ENCODE assay signal across 18 cellular contexts in genomic region chr2:18837233-18837632, GRCh38.
"Had no signal": no experiment of that assay in that cellular context is flagged by ENCODE, and none has a peak within 500 bp of the region (broad histone marks: within the 10 kb centered on the region; RNA-seq: fewer than 3 reads in every experiment).

No MANE protein-coding gene starts in this region.

- H3K27ac Mint-ChIP-seq: activated CD8-positive, alpha-beta T cell treated with anti-CD3 and anti-CD28 coated beads, Interleukin-2, amount 10 ng/mL, durations not matched to agents 7 days and 5 days; activated naive CD8-positive, alpha-beta T cell treated with anti-CD3 and anti-CD28 coated beads, Interleukin-2, amount 10 ng/mL, durations not matched to agents 7 days and 5 days; T-helper 1 cell treated with Interleukin-12 subunit alpha and Interleukin-12 subunit beta and Interleukin-4 antibody, amounts not matched to agents 30 μg/mL and 1 μg/mL, for 36 hours had no signal

- H3K27me3 ChIP-seq: adrenal gland had no signal

- H3K27ac ChIP-seq: adrenal gland had no signal

- H3K9me3 ChIP-seq: adrenal gland had no signal

- DNase-seq: activated CD4-positive, alpha-beta T cell treated with anti-CD3 and anti-CD28 coated beads for 48 hours; activated CD4-positive, alpha-beta T cell treated with anti-CD3 and anti-CD28 coated beads, Interleukin-2, amount 50 U/mL, for 4 hours; activated CD4-positive, CD25-positive, alpha-beta regulatory T cell treated with anti-CD3 and anti-CD28 coated beads, Interleukin-2, amount 50 U/mL, for 72 hours; activated CD8-positive, alpha-beta memory T cell treated with anti-CD3 and anti-CD28 coated beads, Interleukin-2, amount 50 U/mL, for 48 hours; activated CD8-positive, alpha-beta T cell treated with anti-CD3 and anti-CD28 coated beads, Interleukin-2, amount 10 ng/mL, durations not matched to agents 7 days and 5 days; activated naive CD4-positive, alpha-beta T cell treated with anti-CD3 and anti-CD28 coated beads, Interleukin-2, amount 50 U/mL, for 16 hours; activated naive CD8-positive, alpha-beta T cell treated with anti-CD3 and anti-CD28 coated beads, Interleukin-2, amount 10 ng/mL, durations not matched to agents 7 days and 5 days; activated T-cell treated with anti-CD3 and anti-CD28 coated beads, Interleukin-2, amount 50 U/mL, for 1 hour; adrenal gland; anterior cingulate cortex; caudate nucleus; NCI-H1105; NCI-H1436; NCI-H1694 treated with DMSO at 0.1 percent for 48 hours; NCI-H526; PC-3; SHP77 had no signal

- H3K4me3 Mint-ChIP-seq: activated CD8-positive, alpha-beta T cell treated with anti-CD3 and anti-CD28 coated beads, Interleukin-2, amount 10 ng/mL, durations not matched to agents 7 days and 5 days; activated naive CD8-positive, alpha-beta T cell treated with anti-CD3 and anti-CD28 coated beads, Interleukin-2, amount 10 ng/mL, durations not matched to agents 7 days and 5 days; T-helper 1 cell treated with Interleukin-12 subunit alpha and Interleukin-12 subunit beta and Interleukin-4 antibody, amounts not matched to agents 30 μg/mL and 1 μg/mL, for 36 hours had no signal

- ATAC-seq: activated CD8-positive, alpha-beta T cell treated with anti-CD3 and anti-CD28 coated beads, Interleukin-2, amount 10 ng/mL, durations not matched to agents 7 days and 5 days; PC-3 had no signal

- H3K4me1 Mint-ChIP-seq: activated naive CD8-positive, alpha-beta T cell treated with anti-CD3 and anti-CD28 coated beads, Interleukin-2, amount 10 ng/mL, durations not matched to agents 7 days and 5 days had no signal

- H3K27me3 Mint-ChIP-seq: activated naive CD8-positive, alpha-beta T cell treated with anti-CD3 and anti-CD28 coated beads, Interleukin-2, amount 10 ng/mL, durations not matched to agents 7 days and 5 days had no signal

- H3K9me3 Mint-ChIP-seq: activated naive CD8-positive, alpha-beta T cell treated with anti-CD3 and anti-CD28 coated beads, Interleukin-2, amount 10 ng/mL, durations not matched to agents 7 days and 5 days; T-helper 1 cell treated with Interleukin-12 subunit alpha and Interleukin-12 subunit beta and Interleukin-4 antibody, amounts not matched to agents 30 μg/mL and 1 μg/mL, for 36 hours had no signal

- H3K36me3 Mint-ChIP-seq: activated naive CD8-positive, alpha-beta T cell treated with anti-CD3 and anti-CD28 coated beads, Interleukin-2, amount 10 ng/mL, durations not matched to agents 7 days and 5 days had no signal
